Comparison of ENCODE assay signal across 1 cellular context in the genomic region with DNA sequence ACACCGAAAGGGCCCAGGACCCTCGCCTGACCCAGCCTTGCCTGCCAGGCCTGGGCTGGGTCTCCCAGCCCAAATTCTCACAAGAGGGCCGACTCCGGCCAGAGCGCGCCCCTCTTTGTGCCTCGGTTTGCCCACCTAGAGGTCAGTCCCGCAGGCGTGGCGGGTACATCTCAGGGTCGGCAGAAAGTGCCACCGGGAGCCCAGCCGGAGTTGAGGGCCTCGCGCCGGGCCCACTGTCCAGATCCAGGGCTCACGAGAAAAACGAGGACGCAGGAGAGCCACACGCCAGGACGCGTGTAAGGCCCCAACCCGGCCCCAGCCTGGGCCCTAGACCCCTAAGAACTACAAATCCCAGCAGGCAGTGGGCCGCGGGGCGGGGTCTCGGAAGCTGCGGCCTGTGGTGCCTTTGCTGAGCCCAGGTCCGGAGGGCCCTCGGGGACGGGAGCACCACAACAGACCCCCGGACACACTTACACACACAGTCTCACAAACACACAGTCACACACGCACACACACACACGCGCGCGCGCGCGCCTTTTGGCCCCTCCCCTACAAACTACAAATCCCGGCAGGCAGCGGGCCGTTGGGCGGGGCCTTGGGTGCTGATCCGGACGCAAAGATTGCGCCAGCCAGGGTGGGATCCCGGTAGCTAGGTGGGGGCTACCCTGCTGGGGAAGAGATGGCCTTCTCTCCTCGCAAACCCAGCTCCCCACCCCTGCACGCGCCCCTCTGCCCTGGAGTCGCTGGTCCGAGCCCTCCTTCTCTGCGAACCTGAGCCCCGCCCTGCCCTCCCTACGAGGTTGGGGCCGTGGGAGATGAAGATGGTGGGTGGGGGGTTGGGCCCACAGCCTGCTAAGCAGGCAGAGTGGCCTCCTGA.
A peak's percentile ranks its signal among the peaks of the same experiment; 100 is the strongest.
TF ChIP-seq lines count a peak whose summit lies in the region.

A gene (plus strand): TSS at position 583 of the 877 bp plus-strand sequence. CDS start 10,752 bp downstream, outside the sequence.

TF ChIP-seq in HepG2, 621 proteins besides CTCF, POLR2A, EP300 and RAD21 (continued from another document and continues in another):
- TF ChIP-seq, protein P1, sequence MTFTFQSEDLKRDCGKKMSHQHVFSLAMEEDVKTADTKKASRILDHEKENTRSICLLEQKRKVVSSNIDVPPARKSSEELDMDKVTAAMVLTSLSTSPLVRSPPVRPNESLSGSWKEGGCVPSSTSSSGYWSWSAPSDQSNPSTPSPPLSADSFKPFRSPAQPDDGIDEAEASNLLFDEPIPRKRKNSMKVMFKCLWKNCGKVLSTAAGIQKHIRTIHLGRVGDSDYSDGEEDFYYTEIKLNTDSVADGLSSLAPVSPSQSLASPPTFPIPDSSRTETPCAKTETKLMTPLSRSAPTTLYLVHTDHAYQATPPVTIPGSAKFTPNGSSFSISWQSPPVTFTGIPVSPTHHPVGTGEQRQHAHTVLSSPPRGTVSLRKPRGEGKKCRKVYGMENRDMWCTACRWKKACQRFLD (CRISPR knock-in tag; IDR thresholded peaks at IDR 0.05; ENCODE audit: borderline replicate concordance) = peak; percentile 51; the same call in 1 of the 2 replicates
- TF ChIP-seq RCOR2 (CRISPR knock-in tag; IDR thresholded peaks at IDR 0.05) (no peak), TP53 (CRISPR knock-in tag; conservative IDR thresholded peaks at IDR 0.05) (no peak; the same call in none of the 2 replicates), ETV5 (CRISPR knock-in tag; IDR thresholded peaks at IDR 0.05; ENCODE audit: borderline replicate concordance) (peak; percentile 37; the same call in 1 of the 2 replicates), AKAP8 (CRISPR knock-in tag; IDR thresholded peaks at IDR 0.05) (no peak), KDM2A (CRISPR knock-in tag; IDR thresholded peaks at IDR 0.05; ENCODE audit: borderline replicate concordance, low read depth) (peak; percentile 58; the same call in 1 of the 2 replicates), POLR2AphosphoS2 (IDR thresholded peaks at IDR 0.05; ENCODE audit: low read depth, low read length) (no peak), SP140L (CRISPR knock-in tag; IDR thresholded peaks at IDR 0.05; ENCODE audit: borderline replicate concordance) (no peak), AGO2 (optimal IDR thresholded peaks at IDR 0.05; ENCODE audit: low read depth, low read length) (peak; percentile 85), ZNF556 (CRISPR knock-in tag; IDR thresholded peaks at IDR 0.05; ENCODE audit: borderline replicate concordance) (peak; percentile 42; the same call in 1 of the 2 replicates), ZNF549 (CRISPR knock-in tag; IDR thresholded peaks at IDR 0.05) (no peak), NKX3-1 (CRISPR knock-in tag; IDR thresholded peaks at IDR 0.05) (peak; percentile 60; the same call in 1 of the 2 replicates), ZNF121 (CRISPR knock-in tag; IDR thresholded peaks at IDR 0.05) (peak; percentile 92), ZSCAN22 (CRISPR knock-in tag; IDR thresholded peaks at IDR 0.05) (no peak), ELF3 (CRISPR knock-in tag; IDR thresholded peaks at IDR 0.05) (peak; percentile 44; the same call in 1 of the 2 replicates), NR2F1 (CRISPR knock-in tag; IDR thresholded peaks at IDR 0.05) (peak in 1 of 2 experiments; percentile 13; a peak in 1 of 4 replicates), ZNF678 (CRISPR knock-in tag; IDR thresholded peaks at IDR 0.05) (peak; percentile 65), ZNF530 (CRISPR knock-in tag; IDR thresholded peaks at IDR 0.05; ENCODE audit: low read depth) (no peak), ZNF235 (CRISPR knock-in tag; IDR thresholded peaks at IDR 0.05; ENCODE audit: borderline replicate concordance) (peak; percentile 83; the same call in 1 of the 2 replicates), ZNF775 (CRISPR knock-in tag; IDR thresholded peaks at IDR 0.05; ENCODE audit: borderline replicate concordance) (no peak), PRPF4 (IDR thresholded peaks at IDR 0.05; ENCODE audit: low read depth, low read length, poor library complexity, severe bottlenecking) (no peak), ZNF441 (CRISPR knock-in tag; IDR thresholded peaks at IDR 0.05; ENCODE audit: borderline replicate concordance) (peak; percentile 70; the same call in 1 of the 2 replicates), BCL6 (CRISPR knock-in tag; IDR thresholded peaks at IDR 0.05) (no peak), ZNF644 (CRISPR knock-in tag; IDR thresholded peaks at IDR 0.05; ENCODE audit: low read depth) (peak; percentile 56; the same call in 1 of the 2 replicates), PCBP1 (IDR thresholded peaks at IDR 0.05; ENCODE audit: borderline replicate concordance, low read depth, low read length) (peak; percentile 83; the same call in 1 of the 2 replicates)
- TF ChIP-seq, protein P2, sequence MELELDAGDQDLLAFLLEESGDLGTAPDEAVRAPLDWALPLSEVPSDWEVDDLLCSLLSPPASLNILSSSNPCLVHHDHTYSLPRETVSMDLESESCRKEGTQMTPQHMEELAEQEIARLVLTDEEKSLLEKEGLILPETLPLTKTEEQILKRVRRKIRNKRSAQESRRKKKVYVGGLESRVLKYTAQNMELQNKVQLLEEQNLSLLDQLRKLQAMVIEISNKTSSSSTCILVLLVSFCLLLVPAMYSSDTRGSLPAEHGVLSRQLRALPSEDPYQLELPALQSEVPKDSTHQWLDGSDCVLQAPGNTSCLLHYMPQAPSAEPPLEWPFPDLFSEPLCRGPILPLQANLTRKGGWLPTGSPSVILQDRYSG (CRISPR knock-in tag; IDR thresholded peaks at IDR 0.05) = peak; percentile 27
- TF ChIP-seq, protein P3, sequence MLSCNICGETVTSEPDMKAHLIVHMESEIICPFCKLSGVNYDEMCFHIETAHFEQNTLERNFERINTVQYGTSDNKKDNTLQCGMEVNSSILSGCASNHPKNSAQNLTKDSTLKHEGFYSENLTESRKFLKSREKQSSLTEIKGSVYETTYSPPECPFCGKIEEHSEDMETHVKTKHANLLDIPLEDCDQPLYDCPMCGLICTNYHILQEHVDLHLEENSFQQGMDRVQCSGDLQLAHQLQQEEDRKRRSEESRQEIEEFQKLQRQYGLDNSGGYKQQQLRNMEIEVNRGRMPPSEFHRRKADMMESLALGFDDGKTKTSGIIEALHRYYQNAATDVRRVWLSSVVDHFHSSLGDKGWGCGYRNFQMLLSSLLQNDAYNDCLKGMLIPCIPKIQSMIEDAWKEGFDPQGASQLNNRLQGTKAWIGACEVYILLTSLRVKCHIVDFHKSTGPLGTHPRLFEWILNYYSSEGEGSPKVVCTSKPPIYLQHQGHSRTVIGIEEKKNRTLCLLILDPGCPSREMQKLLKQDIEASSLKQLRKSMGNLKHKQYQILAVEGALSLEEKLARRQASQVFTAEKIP (CRISPR knock-in tag; IDR thresholded peaks at IDR 0.05; ENCODE audit: borderline replicate concordance) = no peak
- TF ChIP-seq, protein P4, sequence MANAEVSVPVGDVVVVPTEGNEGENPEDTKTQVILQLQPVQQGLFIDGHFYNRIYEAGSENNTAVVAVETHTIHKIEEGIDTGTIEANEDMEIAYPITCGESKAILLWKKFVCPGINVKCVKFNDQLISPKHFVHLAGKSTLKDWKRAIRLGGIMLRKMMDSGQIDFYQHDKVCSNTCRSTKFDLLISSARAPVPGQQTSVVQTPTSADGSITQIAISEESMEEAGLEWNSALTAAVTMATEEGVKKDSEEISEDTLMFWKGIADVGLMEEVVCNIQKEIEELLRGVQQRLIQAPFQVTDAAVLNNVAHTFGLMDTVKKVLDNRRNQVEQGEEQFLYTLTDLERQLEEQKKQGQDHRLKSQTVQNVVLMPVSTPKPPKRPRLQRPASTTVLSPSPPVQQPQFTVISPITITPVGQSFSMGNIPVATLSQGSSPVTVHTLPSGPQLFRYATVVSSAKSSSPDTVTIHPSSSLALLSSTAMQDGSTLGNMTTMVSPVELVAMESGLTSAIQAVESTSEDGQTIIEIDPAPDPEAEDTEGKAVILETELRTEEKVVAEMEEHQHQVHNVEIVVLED (CRISPR knock-in tag; IDR thresholded peaks at IDR 0.05; ENCODE audit: borderline replicate concordance) = peak; percentile 92
- TF ChIP-seq, protein P5, sequence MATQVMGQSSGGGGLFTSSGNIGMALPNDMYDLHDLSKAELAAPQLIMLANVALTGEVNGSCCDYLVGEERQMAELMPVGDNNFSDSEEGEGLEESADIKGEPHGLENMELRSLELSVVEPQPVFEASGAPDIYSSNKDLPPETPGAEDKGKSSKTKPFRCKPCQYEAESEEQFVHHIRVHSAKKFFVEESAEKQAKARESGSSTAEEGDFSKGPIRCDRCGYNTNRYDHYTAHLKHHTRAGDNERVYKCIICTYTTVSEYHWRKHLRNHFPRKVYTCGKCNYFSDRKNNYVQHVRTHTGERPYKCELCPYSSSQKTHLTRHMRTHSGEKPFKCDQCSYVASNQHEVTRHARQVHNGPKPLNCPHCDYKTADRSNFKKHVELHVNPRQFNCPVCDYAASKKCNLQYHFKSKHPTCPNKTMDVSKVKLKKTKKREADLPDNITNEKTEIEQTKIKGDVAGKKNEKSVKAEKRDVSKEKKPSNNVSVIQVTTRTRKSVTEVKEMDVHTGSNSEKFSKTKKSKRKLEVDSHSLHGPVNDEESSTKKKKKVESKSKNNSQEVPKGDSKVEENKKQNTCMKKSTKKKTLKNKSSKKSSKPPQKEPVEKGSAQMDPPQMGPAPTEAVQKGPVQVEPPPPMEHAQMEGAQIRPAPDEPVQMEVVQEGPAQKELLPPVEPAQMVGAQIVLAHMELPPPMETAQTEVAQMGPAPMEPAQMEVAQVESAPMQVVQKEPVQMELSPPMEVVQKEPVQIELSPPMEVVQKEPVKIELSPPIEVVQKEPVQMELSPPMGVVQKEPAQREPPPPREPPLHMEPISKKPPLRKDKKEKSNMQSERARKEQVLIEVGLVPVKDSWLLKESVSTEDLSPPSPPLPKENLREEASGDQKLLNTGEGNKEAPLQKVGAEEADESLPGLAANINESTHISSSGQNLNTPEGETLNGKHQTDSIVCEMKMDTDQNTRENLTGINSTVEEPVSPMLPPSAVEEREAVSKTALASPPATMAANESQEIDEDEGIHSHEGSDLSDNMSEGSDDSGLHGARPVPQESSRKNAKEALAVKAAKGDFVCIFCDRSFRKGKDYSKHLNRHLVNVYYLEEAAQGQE (IDR thresholded peaks at IDR 0.05; ENCODE audit: borderline replicate concordance in 1 of 2, low read depth in 1 of 2, low read length in 2 of 2) = no peak; a peak in 1 of 4 replicates
- TF ChIP-seq, protein P6, sequence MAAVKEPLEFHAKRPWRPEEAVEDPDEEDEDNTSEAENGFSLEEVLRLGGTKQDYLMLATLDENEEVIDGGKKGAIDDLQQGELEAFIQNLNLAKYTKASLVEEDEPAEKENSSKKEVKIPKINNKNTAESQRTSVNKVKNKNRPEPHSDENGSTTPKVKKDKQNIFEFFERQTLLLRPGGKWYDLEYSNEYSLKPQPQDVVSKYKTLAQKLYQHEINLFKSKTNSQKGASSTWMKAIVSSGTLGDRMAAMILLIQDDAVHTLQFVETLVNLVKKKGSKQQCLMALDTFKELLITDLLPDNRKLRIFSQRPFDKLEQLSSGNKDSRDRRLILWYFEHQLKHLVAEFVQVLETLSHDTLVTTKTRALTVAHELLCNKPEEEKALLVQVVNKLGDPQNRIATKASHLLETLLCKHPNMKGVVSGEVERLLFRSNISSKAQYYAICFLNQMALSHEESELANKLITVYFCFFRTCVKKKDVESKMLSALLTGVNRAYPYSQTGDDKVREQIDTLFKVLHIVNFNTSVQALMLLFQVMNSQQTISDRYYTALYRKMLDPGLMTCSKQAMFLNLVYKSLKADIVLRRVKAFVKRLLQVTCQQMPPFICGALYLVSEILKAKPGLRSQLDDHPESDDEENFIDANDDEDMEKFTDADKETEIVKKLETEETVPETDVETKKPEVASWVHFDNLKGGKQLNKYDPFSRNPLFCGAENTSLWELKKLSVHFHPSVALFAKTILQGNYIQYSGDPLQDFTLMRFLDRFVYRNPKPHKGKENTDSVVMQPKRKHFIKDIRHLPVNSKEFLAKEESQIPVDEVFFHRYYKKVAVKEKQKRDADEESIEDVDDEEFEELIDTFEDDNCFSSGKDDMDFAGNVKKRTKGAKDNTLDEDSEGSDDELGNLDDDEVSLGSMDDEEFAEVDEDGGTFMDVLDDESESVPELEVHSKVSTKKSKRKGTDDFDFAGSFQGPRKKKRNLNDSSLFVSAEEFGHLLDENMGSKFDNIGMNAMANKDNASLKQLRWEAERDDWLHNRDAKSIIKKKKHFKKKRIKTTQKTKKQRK (IDR thresholded peaks at IDR 0.05; ENCODE audit: low read length) = no peak
- TF ChIP-seq, protein P7, sequence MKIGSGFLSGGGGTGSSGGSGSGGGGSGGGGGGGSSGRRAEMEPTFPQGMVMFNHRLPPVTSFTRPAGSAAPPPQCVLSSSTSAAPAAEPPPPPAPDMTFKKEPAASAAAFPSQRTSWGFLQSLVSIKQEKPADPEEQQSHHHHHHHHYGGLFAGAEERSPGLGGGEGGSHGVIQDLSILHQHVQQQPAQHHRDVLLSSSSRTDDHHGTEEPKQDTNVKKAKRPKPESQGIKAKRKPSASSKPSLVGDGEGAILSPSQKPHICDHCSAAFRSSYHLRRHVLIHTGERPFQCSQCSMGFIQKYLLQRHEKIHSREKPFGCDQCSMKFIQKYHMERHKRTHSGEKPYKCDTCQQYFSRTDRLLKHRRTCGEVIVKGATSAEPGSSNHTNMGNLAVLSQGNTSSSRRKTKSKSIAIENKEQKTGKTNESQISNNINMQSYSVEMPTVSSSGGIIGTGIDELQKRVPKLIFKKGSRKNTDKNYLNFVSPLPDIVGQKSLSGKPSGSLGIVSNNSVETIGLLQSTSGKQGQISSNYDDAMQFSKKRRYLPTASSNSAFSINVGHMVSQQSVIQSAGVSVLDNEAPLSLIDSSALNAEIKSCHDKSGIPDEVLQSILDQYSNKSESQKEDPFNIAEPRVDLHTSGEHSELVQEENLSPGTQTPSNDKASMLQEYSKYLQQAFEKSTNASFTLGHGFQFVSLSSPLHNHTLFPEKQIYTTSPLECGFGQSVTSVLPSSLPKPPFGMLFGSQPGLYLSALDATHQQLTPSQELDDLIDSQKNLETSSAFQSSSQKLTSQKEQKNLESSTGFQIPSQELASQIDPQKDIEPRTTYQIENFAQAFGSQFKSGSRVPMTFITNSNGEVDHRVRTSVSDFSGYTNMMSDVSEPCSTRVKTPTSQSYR (CRISPR knock-in tag; IDR thresholded peaks at IDR 0.05; ENCODE audit: borderline replicate concordance) = peak; percentile 85
- TF ChIP-seq, protein P8, sequence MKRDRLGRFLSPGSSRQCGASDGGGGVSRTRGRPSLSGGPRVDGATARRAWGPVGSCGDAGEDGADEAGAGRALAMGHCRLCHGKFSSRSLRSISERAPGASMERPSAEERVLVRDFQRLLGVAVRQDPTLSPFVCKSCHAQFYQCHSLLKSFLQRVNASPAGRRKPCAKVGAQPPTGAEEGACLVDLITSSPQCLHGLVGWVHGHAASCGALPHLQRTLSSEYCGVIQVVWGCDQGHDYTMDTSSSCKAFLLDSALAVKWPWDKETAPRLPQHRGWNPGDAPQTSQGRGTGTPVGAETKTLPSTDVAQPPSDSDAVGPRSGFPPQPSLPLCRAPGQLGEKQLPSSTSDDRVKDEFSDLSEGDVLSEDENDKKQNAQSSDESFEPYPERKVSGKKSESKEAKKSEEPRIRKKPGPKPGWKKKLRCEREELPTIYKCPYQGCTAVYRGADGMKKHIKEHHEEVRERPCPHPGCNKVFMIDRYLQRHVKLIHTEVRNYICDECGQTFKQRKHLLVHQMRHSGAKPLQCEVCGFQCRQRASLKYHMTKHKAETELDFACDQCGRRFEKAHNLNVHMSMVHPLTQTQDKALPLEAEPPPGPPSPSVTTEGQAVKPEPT (CRISPR knock-in tag; IDR thresholded peaks at IDR 0.05; ENCODE audit: low read depth) = no peak; the same call in 1 of the 2 replicates
